ENCODE assay signal across 1 cellular context in genomic region chr5:97167435-97167834, GRCh38.
TF ChIP-seq lines count a peak whose summit lies in the region.

No MANE protein-coding gene starts in this region.

TF ChIP-seq in GM23338, 12 proteins besides CTCF, POLR2A, EP300 and RAD21 (continued from another document):
- TF ChIP-seq ZNF462 (CRISPR knock-in tag; IDR thresholded peaks at IDR 0.05) (no peak), EZH2 (IDR thresholded peaks at IDR 0.05; ENCODE audit: low read depth, unreplicated experiment) (no peak), NANOG (IDR thresholded peaks at IDR 0.05; ENCODE audit: borderline replicate concordance) (no peak), ZNF114 (CRISPR knock-in tag; IDR thresholded peaks at IDR 0.05) (no peak), JUNB (IDR thresholded peaks at IDR 0.05; ENCODE audit: unreplicated experiment) (no peak), CREB1 (CRISPR knock-in tag; IDR thresholded peaks at IDR 0.05; ENCODE audit: low read depth) (no peak), ZNF331 (CRISPR knock-in tag; IDR thresholded peaks at IDR 0.05; ENCODE audit: low read depth) (no peak), POLR2AphosphoS5 (IDR thresholded peaks at IDR 0.05; ENCODE audit: low read depth) (no peak), EZH2phosphoT487 (IDR thresholded peaks at IDR 0.05; ENCODE audit: unreplicated experiment) (no peak), STAT1 (IDR thresholded peaks at IDR 0.05; ENCODE audit: unreplicated experiment) (no peak), REST (IDR thresholded peaks at IDR 0.05; ENCODE audit: unreplicated experiment) (no peak)
